In the genomic region with DNA sequence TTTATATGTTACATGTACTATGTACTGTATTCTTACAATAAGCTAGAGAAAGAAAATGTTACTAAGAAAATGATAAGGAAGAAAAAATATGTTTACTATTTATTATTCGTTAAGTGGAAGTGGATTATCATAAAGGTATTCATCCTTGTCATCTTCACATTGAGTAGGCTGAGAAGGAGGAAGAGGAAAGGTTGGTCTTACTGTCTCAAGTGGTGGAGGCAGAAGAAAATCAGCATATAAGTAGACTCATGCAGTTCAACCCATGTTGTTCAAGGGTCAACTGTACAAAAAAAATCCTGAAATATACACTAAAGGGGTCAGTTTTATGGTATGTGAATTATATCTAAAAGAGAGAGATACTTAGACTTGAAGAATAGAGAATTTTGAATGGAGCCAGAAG, we compare ENCODE assay signal across 17 cellular contexts. TPM values are rescaled to one million over a fixed set of nuclear protein-coding genes. Genes with fewer than 3 reads are reported as not detected.
A peak's percentile ranks its signal among the peaks of the same experiment; 100 is the strongest.
DNase-seq lines count a peak whose midpoint lies in the region; ATAC-seq and TF ChIP-seq lines count a peak whose summit lies in the region.
"Had no signal": no experiment of that assay in that cellular context is flagged by ENCODE, and none has a peak within 500 bp of the region (broad histone marks: within the 10 kb centered on the region; RNA-seq: fewer than 3 reads in every experiment).

No MANE protein-coding gene starts in this region.

- TF ChIP-seq CTCF in Calu3 (IDR thresholded peaks at IDR 0.05; ENCODE audit: unreplicated experiment) (no peak), nephron progenitor cell (IDR thresholded peaks at IDR 0.05) (no peak)

- no peak overlapping the region for H3K27ac Mint-ChIP-seq in T-helper 2 cell treated with Interferon-gamma antibody and Interleukin-4, amounts not matched to agents 5 μg/mL and 100 μg/mL, for 36 hours
- peak overlapping the region; percentile 10 for H3K27ac Mint-ChIP-seq in Calu3 (ENCODE audit: unreplicated experiment)
- peak overlapping the region; percentile 4 for H3K27ac Mint-ChIP-seq in activated T-helper 17 cell treated with anti-CD3 and anti-CD28 coated beads, Interleukin-2, amount 50 U/mL, for 72 hours
- H3K27ac Mint-ChIP-seq in nephron progenitor cell = peak overlapping the region; percentile 53
- H3K27ac Mint-ChIP-seq: HFFc6 had no signal

- CTCF ChIA-PET in Calu3 (lab: Charles Lee) = no interaction called here

- H3K27me3 Mint-ChIP-seq in T-helper 2 cell treated with Interferon-gamma antibody and Interleukin-4, amounts not matched to agents 5 μg/mL and 100 μg/mL, for 36 hours (ENCODE audit: low read depth) = no peaks in the 10 kb centered on the region
- no peaks in the 10 kb centered on the region for H3K27me3 Mint-ChIP-seq in Calu3 (ENCODE audit: unreplicated experiment)
- H3K27me3 Mint-ChIP-seq in activated T-helper 17 cell treated with anti-CD3 and anti-CD28 coated beads, Interleukin-2, amount 50 U/mL, for 72 hours = no peaks in the 10 kb centered on the region
- no peaks in the 10 kb centered on the region for H3K27me3 Mint-ChIP-seq in nephron progenitor cell (ENCODE audit: low read depth, poor library complexity)

- peak overlapping the region; percentile 15 for H3K4me3 Mint-ChIP-seq in T-helper 2 cell treated with Interferon-gamma antibody and Interleukin-4, amounts not matched to agents 5 μg/mL and 100 μg/mL, for 36 hours
- H3K4me3 Mint-ChIP-seq in Calu3 (ENCODE audit: low read depth, unreplicated experiment) (no peak overlapping the region), nephron progenitor cell (no peak overlapping the region)
- H3K4me3 Mint-ChIP-seq in activated T-helper 17 cell treated with anti-CD3 and anti-CD28 coated beads, Interleukin-2, amount 50 U/mL, for 72 hours = peak overlapping the region; percentile 19
- H3K4me3 Mint-ChIP-seq: CD8-positive, alpha-beta T cell; HFFc6 had no signal

- intact Hi-C loops in Calu3 (cut with micrococcal nuclease; ENCODE audit: unreplicated experiment) = no loop called here

- no TSS peak for BruUV-seq in Calu3 (replicated peaks; lab: Mats Ljungman, UMichigan)

- no peak for DNase-seq in T-helper 2 cell treated with Interferon-gamma antibody and Interleukin-4, amounts not matched to agents 5 μg/mL and 100 μg/mL, for 36 hours (ENCODE audit: low spot score)
- DNase-seq in T-helper 2 cell (no peak), Calu3 (no peak), nephron progenitor cell (no peak), pons (ENCODE audit: low spot score) (no peak), medulla oblongata (ENCODE audit: extremely low spot score) (no peak)
- no peak for DNase-seq in stimulated activated CD4-positive, alpha-beta T cell treated with anti-CD3 and anti-CD28 coated beads, Interleukin-4, amount 100 ng/mL, for 4 hours
- DNase-seq: BE2C; CD8-positive, alpha-beta T cell; DND-41; HFFc6; KBM-7; NCI-H1436; NCI-H2029; NCI-H510A; NCI-H774 had no signal

- H3K4me1 Mint-ChIP-seq in T-helper 2 cell treated with Interferon-gamma antibody and Interleukin-4, amounts not matched to agents 5 μg/mL and 100 μg/mL, for 36 hours (ENCODE audit: low read depth) = peaks cover 57% of the 10 kb centered on the region
- H3K4me1 Mint-ChIP-seq in Calu3 (ENCODE audit: low read depth, unreplicated experiment) = peaks cover 49% of the 10 kb centered on the region
- H3K4me1 Mint-ChIP-seq in activated T-helper 17 cell treated with anti-CD3 and anti-CD28 coated beads, Interleukin-2, amount 50 U/mL, for 72 hours = peaks cover 30% of the 10 kb centered on the region
- H3K4me1 Mint-ChIP-seq in nephron progenitor cell = peaks cover 50% of the 10 kb centered on the region

- no peak for ATAC-seq in activated T-helper 17 cell treated with anti-CD3 and anti-CD28 coated beads, Interleukin-2, amount 50 U/mL, for 72 hours (replicated peaks)
- ATAC-seq: CD8-positive, alpha-beta T cell had no signal

- peaks cover 7% of the 10 kb centered on the region for H3K36me3 Mint-ChIP-seq in T-helper 2 cell treated with Interferon-gamma antibody and Interleukin-4, amounts not matched to agents 5 μg/mL and 100 μg/mL, for 36 hours (ENCODE audit: low read depth)
- H3K36me3 Mint-ChIP-seq in Calu3 (ENCODE audit: insufficient read depth, unreplicated experiment) = peaks cover 10% of the 10 kb centered on the region
- peaks cover 5% of the 10 kb centered on the region for H3K36me3 Mint-ChIP-seq in activated T-helper 17 cell treated with anti-CD3 and anti-CD28 coated beads, Interleukin-2, amount 50 U/mL, for 72 hours (ENCODE audit: low read depth)
- H3K36me3 Mint-ChIP-seq in nephron progenitor cell (ENCODE audit: low read depth) = no peaks in the 10 kb centered on the region

- H3K9me3 Mint-ChIP-seq in T-helper 2 cell treated with Interferon-gamma antibody and Interleukin-4, amounts not matched to agents 5 μg/mL and 100 μg/mL, for 36 hours = no peaks in the 10 kb centered on the region
- H3K9me3 Mint-ChIP-seq in Calu3 (ENCODE audit: low read depth, unreplicated experiment) = no peaks in the 10 kb centered on the region
- no peaks in the 10 kb centered on the region for H3K9me3 Mint-ChIP-seq in activated T-helper 17 cell treated with anti-CD3 and anti-CD28 coated beads, Interleukin-2, amount 50 U/mL, for 72 hours
- H3K9me3 Mint-ChIP-seq in nephron progenitor cell = no peaks in the 10 kb centered on the region
- H3K9me3 Mint-ChIP-seq: CD8-positive, alpha-beta T cell; HFFc6 had no signal

RNA-seq across cellular contexts. Expression of a gene that starts 5.7 kb away (rescaled TPM):
- total RNA-seq in Calu3 (2022) = 61.7 and 65.1 TPM in 2 replicates
- total RNA-seq in activated T-helper 17 cell treated with anti-CD3 and anti-CD28 coated beads, Interleukin-2, amount 50 U/mL, for 72 hours = 10 to 100 TPM; 30.4 to 31.2 TPM

RNA-seq across cellular contexts. Expression of a gene that starts 6.5 kb away (rescaled TPM):
- total RNA-seq in Calu3 (2022) = 51.7 and 54.3 TPM in 2 replicates
- 10 to 100 TPM; 16.2 to 16.6 TPM for total RNA-seq in activated T-helper 17 cell treated with anti-CD3 and anti-CD28 coated beads, Interleukin-2, amount 50 U/mL, for 72 hours

Comparison
In these comparisons a context has a peak if more than half of its experiments do, and no peak if none do; other contexts are left out.
1. H3K4me3 Mint-ChIP-seq: peak in T-helper 2 cell treated with Interferon-gamma antibody and Interleukin-4, amounts not matched to agents 5 μg/mL and 100 μg/mL, for 36 hours (single experiment) and activated T-helper 17 cell treated with anti-CD3 and anti-CD28 coated beads, Interleukin-2, amount 50 U/mL, for 72 hours (single experiment); none in Calu3 (single experiment) and nephron progenitor cell (single experiment).